1 cellular context compared by ENCODE assay signal in genomic region chr7:30022991-30023390, GRCh38.
TF ChIP-seq lines count a peak whose summit lies in the region.

No MANE protein-coding gene starts in this region.

TF ChIP-seq in WTC11, 78 proteins besides CTCF, POLR2A, EP300 and RAD21:
- TF ChIP-seq, protein P1, sequence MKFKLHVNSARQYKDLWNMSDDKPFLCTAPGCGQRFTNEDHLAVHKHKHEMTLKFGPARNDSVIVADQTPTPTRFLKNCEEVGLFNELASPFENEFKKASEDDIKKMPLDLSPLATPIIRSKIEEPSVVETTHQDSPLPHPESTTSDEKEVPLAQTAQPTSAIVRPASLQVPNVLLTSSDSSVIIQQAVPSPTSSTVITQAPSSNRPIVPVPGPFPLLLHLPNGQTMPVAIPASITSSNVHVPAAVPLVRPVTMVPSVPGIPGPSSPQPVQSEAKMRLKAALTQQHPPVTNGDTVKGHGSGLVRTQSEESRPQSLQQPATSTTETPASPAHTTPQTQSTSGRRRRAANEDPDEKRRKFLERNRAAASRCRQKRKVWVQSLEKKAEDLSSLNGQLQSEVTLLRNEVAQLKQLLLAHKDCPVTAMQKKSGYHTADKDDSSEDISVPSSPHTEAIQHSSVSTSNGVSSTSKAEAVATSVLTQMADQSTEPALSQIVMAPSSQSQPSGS (CRISPR knock-in tag; IDR thresholded peaks at IDR 0.05; ENCODE audit: borderline replicate concordance, low read depth), result no peak
- no peak for TF ChIP-seq NFATC4 (CRISPR knock-in tag; IDR thresholded peaks at IDR 0.05)
- no peak for TF ChIP-seq MXD4 (CRISPR knock-in tag; IDR thresholded peaks at IDR 0.05; ENCODE audit: borderline replicate concordance)
- TF ChIP-seq PRRX2 (CRISPR knock-in tag; IDR thresholded peaks at IDR 0.05), result no peak
- TF ChIP-seq, protein P2, sequence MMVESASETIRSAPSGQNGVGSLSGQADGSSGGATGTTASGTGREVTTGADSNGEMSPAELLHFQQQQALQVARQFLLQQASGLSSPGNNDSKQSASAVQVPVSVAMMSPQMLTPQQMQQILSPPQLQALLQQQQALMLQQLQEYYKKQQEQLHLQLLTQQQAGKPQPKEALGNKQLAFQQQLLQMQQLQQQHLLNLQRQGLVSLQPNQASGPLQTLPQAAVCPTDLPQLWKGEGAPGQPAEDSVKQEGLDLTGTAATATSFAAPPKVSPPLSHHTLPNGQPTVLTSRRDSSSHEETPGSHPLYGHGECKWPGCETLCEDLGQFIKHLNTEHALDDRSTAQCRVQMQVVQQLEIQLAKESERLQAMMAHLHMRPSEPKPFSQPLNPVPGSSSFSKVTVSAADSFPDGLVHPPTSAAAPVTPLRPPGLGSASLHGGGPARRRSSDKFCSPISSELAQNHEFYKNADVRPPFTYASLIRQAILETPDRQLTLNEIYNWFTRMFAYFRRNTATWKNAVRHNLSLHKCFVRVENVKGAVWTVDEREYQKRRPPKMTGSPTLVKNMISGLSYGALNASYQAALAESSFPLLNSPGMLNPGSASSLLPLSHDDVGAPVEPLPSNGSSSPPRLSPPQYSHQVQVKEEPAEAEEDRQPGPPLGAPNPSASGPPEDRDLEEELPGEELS (CRISPR knock-in tag; IDR thresholded peaks at IDR 0.05), result no peak
- TF ChIP-seq SP1 (CRISPR knock-in tag; conservative IDR thresholded peaks at IDR 0.05), result no peak
- TF ChIP-seq GRHL2 (CRISPR knock-in tag; IDR thresholded peaks at IDR 0.05; ENCODE audit: insufficient replicate concordance, severe bottlenecking), result no peak
- TF ChIP-seq, protein P3, sequence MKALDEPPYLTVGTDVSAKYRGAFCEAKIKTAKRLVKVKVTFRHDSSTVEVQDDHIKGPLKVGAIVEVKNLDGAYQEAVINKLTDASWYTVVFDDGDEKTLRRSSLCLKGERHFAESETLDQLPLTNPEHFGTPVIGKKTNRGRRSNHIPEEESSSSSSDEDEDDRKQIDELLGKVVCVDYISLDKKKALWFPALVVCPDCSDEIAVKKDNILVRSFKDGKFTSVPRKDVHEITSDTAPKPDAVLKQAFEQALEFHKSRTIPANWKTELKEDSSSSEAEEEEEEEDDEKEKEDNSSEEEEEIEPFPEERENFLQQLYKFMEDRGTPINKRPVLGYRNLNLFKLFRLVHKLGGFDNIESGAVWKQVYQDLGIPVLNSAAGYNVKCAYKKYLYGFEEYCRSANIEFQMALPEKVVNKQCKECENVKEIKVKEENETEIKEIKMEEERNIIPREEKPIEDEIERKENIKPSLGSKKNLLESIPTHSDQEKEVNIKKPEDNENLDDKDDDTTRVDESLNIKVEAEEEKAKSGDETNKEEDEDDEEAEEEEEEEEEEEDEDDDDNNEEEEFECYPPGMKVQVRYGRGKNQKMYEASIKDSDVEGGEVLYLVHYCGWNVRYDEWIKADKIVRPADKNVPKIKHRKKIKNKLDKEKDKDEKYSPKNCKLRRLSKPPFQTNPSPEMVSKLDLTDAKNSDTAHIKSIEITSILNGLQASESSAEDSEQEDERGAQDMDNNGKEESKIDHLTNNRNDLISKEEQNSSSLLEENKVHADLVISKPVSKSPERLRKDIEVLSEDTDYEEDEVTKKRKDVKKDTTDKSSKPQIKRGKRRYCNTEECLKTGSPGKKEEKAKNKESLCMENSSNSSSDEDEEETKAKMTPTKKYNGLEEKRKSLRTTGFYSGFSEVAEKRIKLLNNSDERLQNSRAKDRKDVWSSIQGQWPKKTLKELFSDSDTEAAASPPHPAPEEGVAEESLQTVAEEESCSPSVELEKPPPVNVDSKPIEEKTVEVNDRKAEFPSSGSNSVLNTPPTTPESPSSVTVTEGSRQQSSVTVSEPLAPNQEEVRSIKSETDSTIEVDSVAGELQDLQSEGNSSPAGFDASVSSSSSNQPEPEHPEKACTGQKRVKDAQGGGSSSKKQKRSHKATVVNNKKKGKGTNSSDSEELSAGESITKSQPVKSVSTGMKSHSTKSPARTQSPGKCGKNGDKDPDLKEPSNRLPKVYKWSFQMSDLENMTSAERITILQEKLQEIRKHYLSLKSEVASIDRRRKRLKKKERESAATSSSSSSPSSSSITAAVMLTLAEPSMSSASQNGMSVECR (CRISPR knock-in tag; IDR thresholded peaks at IDR 0.05; ENCODE audit: borderline replicate concordance), result no peak
- TF ChIP-seq RELA (CRISPR knock-in tag; IDR thresholded peaks at IDR 0.05; ENCODE audit: borderline replicate concordance), result no peak
- TF ChIP-seq, protein P4, sequence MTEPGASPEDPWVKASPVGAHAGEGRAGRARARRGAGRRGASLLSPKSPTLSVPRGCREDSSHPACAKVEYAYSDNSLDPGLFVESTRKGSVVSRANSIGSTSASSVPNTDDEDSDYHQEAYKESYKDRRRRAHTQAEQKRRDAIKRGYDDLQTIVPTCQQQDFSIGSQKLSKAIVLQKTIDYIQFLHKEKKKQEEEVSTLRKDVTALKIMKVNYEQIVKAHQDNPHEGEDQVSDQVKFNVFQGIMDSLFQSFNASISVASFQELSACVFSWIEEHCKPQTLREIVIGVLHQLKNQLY (CRISPR knock-in tag; IDR thresholded peaks at IDR 0.05), result no peak
- no peak for TF ChIP-seq ZMAT4 (CRISPR knock-in tag; IDR thresholded peaks at IDR 0.05)
- TF ChIP-seq HMGXB4 (CRISPR knock-in tag; IDR thresholded peaks at IDR 0.05), result no peak
- TF ChIP-seq, protein P5, sequence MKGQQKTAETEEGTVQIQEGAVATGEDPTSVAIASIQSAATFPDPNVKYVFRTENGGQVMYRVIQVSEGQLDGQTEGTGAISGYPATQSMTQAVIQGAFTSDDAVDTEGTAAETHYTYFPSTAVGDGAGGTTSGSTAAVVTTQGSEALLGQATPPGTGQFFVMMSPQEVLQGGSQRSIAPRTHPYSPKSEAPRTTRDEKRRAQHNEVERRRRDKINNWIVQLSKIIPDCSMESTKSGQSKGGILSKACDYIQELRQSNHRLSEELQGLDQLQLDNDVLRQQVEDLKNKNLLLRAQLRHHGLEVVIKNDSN (CRISPR knock-in tag; IDR thresholded peaks at IDR 0.05), result no peak
- TF ChIP-seq ZNF317 (CRISPR knock-in tag; IDR thresholded peaks at IDR 0.05; ENCODE audit: borderline replicate concordance, low read depth), result no peak
- TF ChIP-seq E2F5 (CRISPR knock-in tag; IDR thresholded peaks at IDR 0.05), result no peak
- TF ChIP-seq ZBTB43 (CRISPR knock-in tag; IDR thresholded peaks at IDR 0.05), result no peak
- no peak for TF ChIP-seq FOXP1 (CRISPR knock-in tag; IDR thresholded peaks at IDR 0.05; ENCODE audit: borderline replicate concordance)
- TF ChIP-seq, protein P6, sequence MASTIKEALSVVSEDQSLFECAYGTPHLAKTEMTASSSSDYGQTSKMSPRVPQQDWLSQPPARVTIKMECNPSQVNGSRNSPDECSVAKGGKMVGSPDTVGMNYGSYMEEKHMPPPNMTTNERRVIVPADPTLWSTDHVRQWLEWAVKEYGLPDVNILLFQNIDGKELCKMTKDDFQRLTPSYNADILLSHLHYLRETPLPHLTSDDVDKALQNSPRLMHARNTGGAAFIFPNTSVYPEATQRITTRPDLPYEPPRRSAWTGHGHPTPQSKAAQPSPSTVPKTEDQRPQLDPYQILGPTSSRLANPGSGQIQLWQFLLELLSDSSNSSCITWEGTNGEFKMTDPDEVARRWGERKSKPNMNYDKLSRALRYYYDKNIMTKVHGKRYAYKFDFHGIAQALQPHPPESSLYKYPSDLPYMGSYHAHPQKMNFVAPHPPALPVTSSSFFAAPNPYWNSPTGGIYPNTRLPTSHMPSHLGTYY (CRISPR knock-in tag; IDR thresholded peaks at IDR 0.05), result no peak
- no peak for TF ChIP-seq FOXJ3 (CRISPR knock-in tag; IDR thresholded peaks at IDR 0.05; ENCODE audit: borderline replicate concordance)
